Comparison of ENCODE assay signal across 14 cellular contexts in the genomic region with DNA sequence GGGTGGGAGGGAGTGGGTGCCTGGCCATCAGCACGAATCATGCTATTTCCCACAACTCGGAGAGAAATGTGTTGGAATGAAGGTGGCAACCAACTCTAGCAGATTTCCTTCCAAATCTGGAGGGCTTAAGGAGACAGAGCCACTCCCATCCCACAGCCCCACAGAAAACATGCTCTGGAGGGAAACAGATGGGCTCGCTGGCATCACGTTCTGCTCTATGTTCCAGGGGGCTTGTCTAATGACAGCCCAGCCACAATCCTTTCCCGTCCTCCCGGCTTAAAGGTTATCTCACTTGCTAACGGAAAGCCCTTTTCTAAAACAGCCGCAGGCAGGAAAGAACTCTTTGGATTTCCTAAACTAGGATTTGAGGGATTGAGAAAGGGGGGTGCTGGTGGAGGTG.
A peak's percentile ranks its signal among the peaks of the same experiment; 100 is the strongest.
DNase-seq lines count a peak whose midpoint lies in the region.
"Had no signal": no experiment of that assay in that cellular context is flagged by ENCODE, and none has a peak within 500 bp of the region (broad histone marks: within the 10 kb centered on the region; RNA-seq: fewer than 3 reads in every experiment).

No MANE protein-coding gene starts in this region.

- peak; percentile 17 for DNase-seq in activated CD8-positive, alpha-beta memory T cell treated with anti-CD3 and anti-CD28 coated beads for 24 hours
- no peak for DNase-seq in activated CD8-positive, alpha-beta memory T cell treated with anti-CD3 and anti-CD28 coated beads, Interleukin-2, amount 50 U/mL, for 48 hours
- DNase-seq in NCI-H82 treated with DMSO at 0.1 percent for 48 hours (lab: John Stamatoyannopoulos, UW; ENCODE audit: unreplicated experiment) (peak; percentile 7), mesenteric fat pad (ENCODE audit: low spot score) (peak; percentile 43), HAP-1 (ENCODE audit: low spot score in 2 of 2) (no peak), SHP77 treated with DMSO at 0.1 percent for 48 hours (lab: John Stamatoyannopoulos, UW) (no peak), hypothalamus (lab: John Stamatoyannopoulos, UW) (no peak)
- DNase-seq: BE2C; C1 segment of cervical spinal cord; Caco-2; CD4-positive, CD25-positive, alpha-beta regulatory T cell; HFFc6; IMR-90 had no signal

- no peaks in the 10 kb centered on the region for H3K9me3 ChIP-seq in HAP-1
- H3K9me3 ChIP-seq: BE2C had no signal

- H3K36me3 ChIP-seq in HAP-1 (replicated peaks): no peaks in the 10 kb centered on the region
- H3K36me3 ChIP-seq: BE2C had no signal

- no peak overlapping the region for H3K4me3 ChIP-seq in HAP-1
- H3K4me3 ChIP-seq: GM23338 had no signal

- no peaks in the 10 kb centered on the region for H3K27me3 ChIP-seq in HAP-1 (ENCODE audit: low read depth)
- H3K27me3 ChIP-seq: BE2C had no signal

- in situ Hi-C loops in HAP-1 (cut with MboI; ENCODE audit: low sequenced_read_pairs): no loop called here

- no peaks in the 10 kb centered on the region for H3K4me1 ChIP-seq in HAP-1
- H3K4me1 ChIP-seq: BE2C, Caco-2 had no signal

Comparison
In these comparisons a context has a peak if more than half of its experiments do, and no peak if none do; other contexts are left out.
1. DNase-seq: peak in activated CD8-positive, alpha-beta memory T cell treated with anti-CD3 and anti-CD28 coated beads for 24 hours (single experiment), NCI-H82 treated with DMSO at 0.1 percent for 48 hours (single experiment) and mesenteric fat pad (single experiment); none in activated CD8-positive, alpha-beta memory T cell treated with anti-CD3 and anti-CD28 coated beads, Interleukin-2, amount 50 U/mL, for 48 hours (single experiment), HAP-1 (0 of 2), SHP77 treated with DMSO at 0.1 percent for 48 hours (single experiment) and hypothalamus (0 of 51).